ENCODE assay signal across 8 cellular contexts in the genomic region with DNA sequence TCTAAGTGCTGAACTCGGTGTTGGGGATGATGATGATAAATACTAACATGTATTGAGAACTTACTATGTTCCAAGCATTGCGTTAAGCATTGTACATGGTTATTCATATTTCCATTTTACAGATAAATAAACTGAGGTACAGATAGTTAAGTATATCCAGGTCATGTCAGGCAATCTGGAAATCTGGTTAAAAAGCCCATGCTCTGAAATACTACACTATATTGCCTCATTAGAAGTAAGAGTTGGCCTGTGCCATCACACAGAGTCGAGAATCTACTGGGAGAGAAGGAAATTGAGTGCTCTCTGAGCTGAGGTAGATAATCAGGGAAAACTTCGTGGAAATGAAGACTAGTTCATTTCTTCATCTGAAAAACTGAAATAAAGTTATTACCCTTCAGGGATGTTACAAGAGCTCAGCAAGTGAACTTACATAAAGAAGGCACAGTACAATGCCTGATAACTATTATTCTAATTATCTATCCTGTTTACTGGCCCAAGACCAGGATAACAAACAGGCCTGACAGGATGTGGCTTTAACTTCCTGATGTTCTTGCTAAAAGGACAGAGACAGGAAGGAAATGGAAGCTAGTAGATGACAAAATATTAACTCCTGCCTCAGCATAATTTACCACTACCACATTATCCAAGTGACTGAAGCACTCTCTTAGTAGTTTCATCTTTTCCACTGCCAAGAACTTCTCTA.
DNase-seq lines count a peak whose midpoint lies in the region; ATAC-seq and TF ChIP-seq lines count a peak whose summit lies in the region.

No MANE protein-coding gene starts in this region.

- no peak overlapping the region for H3K4me2 ChIP-seq in H9 (ENCODE audit: insufficient read depth, insufficient read length, low read length)

- peak overlapping the region in 2 of 3 experiments; percentile 28 to 70; a peak in 3 of 7 replicates for H3K27ac Mint-ChIP-seq in H9
- H3K27ac Mint-ChIP-seq in activated CD8-positive, alpha-beta T cell treated with anti-CD3 and anti-CD28 coated beads, Interleukin-2, amount 10 ng/mL, durations not matched to agents 7 days and 5 days, result peak overlapping the region; percentile 31

- peaks cover 13% of the 10 kb centered on the region for H3K4me1 ChIP-seq in ACC112 (ENCODE audit: control insufficient read depth, insufficient read depth, low read length, unreplicated experiment)
- no peaks in the 10 kb centered on the region for H3K4me1 ChIP-seq in H9 (ENCODE audit: insufficient read depth, low read length)
- H3K4me1 ChIP-seq in left lung, result peaks cover 0 to 51% of the 10 kb centered on the region in 2 donors
- no peaks in the 10 kb centered on the region for H3K4me1 ChIP-seq in SJCRH30

- no peaks in the 10 kb centered on the region for H3K9me3 ChIP-seq in H9 (ENCODE audit: control insufficient read depth, low read depth, low read length)
- no peaks in the 10 kb centered on the region for H3K9me3 ChIP-seq in left lung
- no peaks in the 10 kb centered on the region for H3K9me3 ChIP-seq in SJCRH30 (replicated peaks)

- H3K27me3 Mint-ChIP-seq in H9 (ENCODE audit: low read depth), result no peaks in the 10 kb centered on the region
- H3K27me3 Mint-ChIP-seq in activated CD8-positive, alpha-beta T cell treated with anti-CD3 and anti-CD28 coated beads, Interleukin-2, amount 10 ng/mL, durations not matched to agents 7 days and 5 days (ENCODE audit: low read depth), result no peaks in the 10 kb centered on the region

- no peaks in the 10 kb centered on the region for H3K79me1 ChIP-seq in H9 (ENCODE audit: insufficient read depth, low read depth, low read length, poor library complexity, severe bottlenecking)

- WGBS in H9 (ENCODE audit: extremely low coverage, insufficient read length, low lambda C conversion rate), result no CpG with 5 or more reads among the region's 4 CpGs

- no peaks in the 10 kb centered on the region for H3K79me2 ChIP-seq in ACC112 (ENCODE audit: control insufficient read depth, insufficient read depth, low read length, unreplicated experiment)
- H3K79me2 ChIP-seq in H9 (ENCODE audit: insufficient read depth, low read length), result no peaks in the 10 kb centered on the region

- no peak overlapping the region for H4K8ac ChIP-seq in H9 (replicated peaks; ENCODE audit: insufficient read length, low read depth, low read length)

- no peaks in the 10 kb centered on the region for H3K23me2 ChIP-seq in H9 (ENCODE audit: insufficient read length, low read depth, low read length, poor library complexity, severe bottlenecking)

- H3K27me3 ChIP-seq in ACC112 (ENCODE audit: insufficient read depth, low read length) (no peaks in the 10 kb centered on the region), H9 (ENCODE audit: insufficient read depth, low read length) (no peaks in the 10 kb centered on the region), left lung (no peaks in the 10 kb centered on the region), SJCRH30 (no peaks in the 10 kb centered on the region)

- no peak overlapping the region for H2BK15ac ChIP-seq in H9 (ENCODE audit: low read depth, low read length)

- no peaks in the 10 kb centered on the region for H3K9me3 Mint-ChIP-seq in H9
- H3K9me3 Mint-ChIP-seq in activated CD8-positive, alpha-beta T cell treated with anti-CD3 and anti-CD28 coated beads, Interleukin-2, amount 10 ng/mL, durations not matched to agents 7 days and 5 days (ENCODE audit: insufficient read depth), result no peaks in the 10 kb centered on the region

- POLR2A ChIA-PET in activated CD8-positive, alpha-beta T cell treated with anti-CD3 and anti-CD28 coated beads, Interleukin-2, amount 10 ng/mL, durations not matched to agents 7 days and 5 days (lab: Charles Lee), result no interaction called here

- no peak overlapping the region for H3K18ac ChIP-seq in H9 (ENCODE audit: insufficient read length, low read depth, low read length)

- H2AFZ ChIP-seq in ACC112 (ENCODE audit: low read length, unreplicated experiment) (no peak overlapping the region), H9 (ENCODE audit: low read length) (no peak overlapping the region)

- intact Hi-C loops in left lung (cut with DNase I), result no loop called here

- H3K36me3 ChIP-seq in ACC112 (ENCODE audit: insufficient read depth, low read length) (peaks cover 11% of the 10 kb centered on the region; the same call in 1 of the 2 replicates), left lung (peaks cover 0 to 12% of the 10 kb centered on the region in 2 donors), SJCRH30 (peaks cover 9% of the 10 kb centered on the region; the same call in 1 of the 2 replicates)

- H3K4me3 Mint-ChIP-seq in H9, result no peak overlapping the region
- H3K4me3 Mint-ChIP-seq in activated CD8-positive, alpha-beta T cell treated with anti-CD3 and anti-CD28 coated beads, Interleukin-2, amount 10 ng/mL, durations not matched to agents 7 days and 5 days, result no peak overlapping the region

- H3K14ac ChIP-seq in H9 (ENCODE audit: insufficient read depth, low read length), result no peak overlapping the region

- peaks cover 0 to 12% (median 4%) of the 10 kb centered on the region in 3 experiments; a peak in 4 of 7 replicates for H3K36me3 Mint-ChIP-seq in H9 (ENCODE audit: insufficient read depth in 1 of 3, low read depth in 3 of 3)
- H3K36me3 Mint-ChIP-seq in activated CD8-positive, alpha-beta T cell treated with anti-CD3 and anti-CD28 coated beads, Interleukin-2, amount 10 ng/mL, durations not matched to agents 7 days and 5 days (ENCODE audit: low read depth), result peaks cover 38% of the 10 kb centered on the region

- no peak overlapping the region for H2BK20ac ChIP-seq in H9 (ENCODE audit: low read depth, low read length, poor library complexity, severe bottlenecking)

- no peak overlapping the region for H3K4ac ChIP-seq in H9 (ENCODE audit: low read depth, low read length)

- H3K9ac ChIP-seq in H9 (ENCODE audit: extremely low read depth, insufficient read length, low read length), result no peak overlapping the region

- no peak overlapping the region for H2AK5ac ChIP-seq in H9 (ENCODE audit: insufficient read length, low read length)

- H3K23ac ChIP-seq in H9 (ENCODE audit: insufficient read length, low read depth, low read length), result no peak overlapping the region

- H3K27ac ChIP-seq in ACC112 (ENCODE audit: low read depth, low read length) (peak overlapping the region; percentile 33), H9 (ENCODE audit: insufficient read length, low read depth, low read length) (no peak overlapping the region), left lung (peak overlapping the region; percentile 41 to 87), SJCRH30 (no peak overlapping the region), coronary artery (peak overlapping the region in 1 of 2 donors; percentile 20)

- no peak overlapping the region for H2BK120ac ChIP-seq in H9 (ENCODE audit: low read depth, low read length, poor library complexity, severe bottlenecking)

- TF ChIP-seq CTCF in H9 (conservative IDR thresholded peaks at IDR 0.05), result no peak
- TF ChIP-seq CTCF in left lung (IDR thresholded peaks at IDR 0.05), result no peak
- TF ChIP-seq CTCF in coronary artery (IDR thresholded peaks at IDR 0.05), result no peak

- CTCF ChIA-PET in activated CD8-positive, alpha-beta T cell treated with anti-CD3 and anti-CD28 coated beads, Interleukin-2, amount 10 ng/mL, durations not matched to agents 7 days and 5 days (lab: Charles Lee), result interaction anchor here (0.8 to 1.2 kb wide), 2 partner anchors 8 to 11 kb away, joined by 4 to 5 read pairs; no protein-coding TSS in a partner anchor

- DNase-seq in H9 (no peak), left lung (no peak), SJCRH30 (no peak), iPS-NIHi11 (ENCODE audit: low spot score) (no peak), NCI-H187 (lab: John Stamatoyannopoulos, UW) (no peak), coronary artery (ENCODE audit: low spot score) (no peak)
- no peak for DNase-seq in activated CD8-positive, alpha-beta T cell treated with anti-CD3 and anti-CD28 coated beads, Interleukin-2, amount 10 ng/mL, durations not matched to agents 7 days and 5 days

- H3K56ac ChIP-seq in H9 (ENCODE audit: insufficient read length, low read depth, low read length), result no peak overlapping the region

- H3K4me1 Mint-ChIP-seq in H9, result peaks cover 2 to 8% of the 10 kb centered on the region in 2 experiments; a peak in 1 of 4 replicates
- H3K4me1 Mint-ChIP-seq in activated CD8-positive, alpha-beta T cell treated with anti-CD3 and anti-CD28 coated beads, Interleukin-2, amount 10 ng/mL, durations not matched to agents 7 days and 5 days (ENCODE audit: low read depth), result peaks cover 28% of the 10 kb centered on the region

- H2BK12ac ChIP-seq in H9 (ENCODE audit: insufficient read length, low read depth, low read length), result no peak overlapping the region

- H3K4me3 ChIP-seq in ACC112 (ENCODE audit: low read depth, low read length), result no peak overlapping the region
- no peak overlapping the region for H3K4me3 ChIP-seq in left lung
- H3K4me3 ChIP-seq in SJCRH30, result no peak overlapping the region
- no peak overlapping the region for H3K4me3 ChIP-seq in coronary artery

- H4K5ac ChIP-seq in H9 (ENCODE audit: insufficient read length, low read depth, low read length), result no peak overlapping the region

- no peak overlapping the region for H3T11ph ChIP-seq in H9 (ENCODE audit: low read length)

- ATAC-seq in activated CD8-positive, alpha-beta T cell treated with anti-CD3 and anti-CD28 coated beads, Interleukin-2, amount 10 ng/mL, durations not matched to agents 7 days and 5 days, result peak; percentile 33
- ATAC-seq in left lung, result peak; percentile 70

- H2BK5ac ChIP-seq in H9 (ENCODE audit: insufficient read length, low read length), result no peak overlapping the region

- no peaks in the 10 kb centered on the region for H4K20me1 ChIP-seq in H9 (ENCODE audit: control insufficient read depth, insufficient read depth, insufficient read length)

- H4K91ac ChIP-seq in H9 (ENCODE audit: insufficient read length, low read depth, low read length), result no peak overlapping the region

Comparison
In these comparisons a context has a peak if more than half of its experiments do, and no peak if none do; other contexts are left out.
1. H3K27ac ChIP-seq: peak in ACC112 (single experiment) and left lung (2 of 2); none in H9 (single experiment) and SJCRH30 (single experiment).